In the genomic region with DNA sequence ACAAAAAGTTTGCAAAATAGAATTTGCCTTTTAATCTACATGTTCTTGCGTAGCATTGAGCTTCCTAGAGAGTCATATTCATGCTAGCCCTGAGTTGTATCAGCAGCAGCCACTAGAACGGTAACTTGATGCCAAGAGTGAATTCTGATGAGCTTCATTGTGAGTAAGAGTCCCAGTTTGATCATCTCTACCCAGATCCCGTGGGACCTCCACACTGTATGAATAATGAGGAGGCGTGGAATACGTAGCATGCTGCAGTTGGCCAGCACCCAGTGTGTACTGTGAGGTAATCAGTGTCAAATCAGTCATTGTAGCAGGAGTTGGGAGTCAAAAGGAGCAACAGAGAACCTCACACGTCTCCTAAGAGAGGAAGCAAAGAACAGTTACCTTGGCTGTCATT, we compare ENCODE assay signal across 12 cellular contexts.
A peak's percentile ranks its signal among the peaks of the same experiment; 100 is the strongest.
DNase-seq lines count a peak whose midpoint lies in the region; ATAC-seq and TF ChIP-seq lines count a peak whose summit lies in the region.
"Had no signal": no experiment of that assay in that cellular context is flagged by ENCODE, and none has a peak within 500 bp of the region (broad histone marks: within the 10 kb centered on the region; RNA-seq: fewer than 3 reads in every experiment).

No MANE protein-coding gene starts in this region.

- no peak overlapping the region for H3K4me3 Mint-ChIP-seq in activated naive CD4-positive, alpha-beta T cell treated with anti-CD3 and anti-CD28 coated beads, Interleukin-2, amount 10 ng/mL, durations not matched to agents 7 days and 5 days
- H3K4me3 Mint-ChIP-seq: CD4-positive, alpha-beta memory T cell had no signal

- CTCF ChIA-PET in activated naive CD4-positive, alpha-beta T cell treated with anti-CD3 and anti-CD28 coated beads, Interleukin-2, amount 10 ng/mL, durations not matched to agents 7 days and 5 days (lab: Charles Lee), result no interaction called here

- peak overlapping the region; percentile 92 for H3K27ac ChIP-seq in VCaP
- H3K27ac ChIP-seq in iPS-20b (ENCODE audit: low read length), result no peak overlapping the region
- H3K27ac ChIP-seq: skin epidermis had no signal

- no peaks in the 10 kb centered on the region for H3K9me3 Mint-ChIP-seq in activated naive CD4-positive, alpha-beta T cell treated with anti-CD3 and anti-CD28 coated beads, Interleukin-2, amount 10 ng/mL, durations not matched to agents 7 days and 5 days
- H3K9me3 Mint-ChIP-seq: activated T-helper 2 cell treated with anti-CD3 and anti-CD28 coated beads, Interferon-gamma antibody, Interleukin-2, Interleukin-4, amounts not matched to agents 10 μg/mL and 5 μg/mL and 100 μg/mL, durations not matched to agents 14 hours and 24 hours and 36 hours had no signal

- H3K9ac ChIP-seq in iPS-20b (ENCODE audit: low read depth, low read length), result peak overlapping the region; percentile 18; the same call in 1 of the 2 replicates

- TF ChIP-seq CTCF in AG09309 (IDR thresholded peaks at IDR 0.05; ENCODE audit: control insufficient read depth, insufficient read depth, low read depth, low read length, missing control alignments) (no peak), VCaP (conservative IDR thresholded peaks at IDR 0.05) (no peak)

- H3K9me3 ChIP-seq in iPS-20b (ENCODE audit: insufficient read depth, low read depth, low read length), result no peaks in the 10 kb centered on the region
- H3K9me3 ChIP-seq: upper lobe of left lung had no signal

- ATAC-seq in HG03097 (IDR thresholded peaks at IDR 0.05; ENCODE audit: low FRiP score, unreplicated experiment) (no peak), left lobe of liver (no peak)

- no peaks in the 10 kb centered on the region for H3K36me3 ChIP-seq in iPS-20b (ENCODE audit: insufficient read depth, low read depth, low read length)
- H3K36me3 ChIP-seq: upper lobe of left lung had no signal

- H3K4me1 ChIP-seq in iPS-20b (ENCODE audit: insufficient read depth, low read length), result peaks cover under 1% of the 10 kb centered on the region; the same call in 1 of the 2 replicates

- H3K4me1 Mint-ChIP-seq in activated naive CD4-positive, alpha-beta T cell treated with anti-CD3 and anti-CD28 coated beads, Interleukin-2, amount 10 ng/mL, durations not matched to agents 7 days and 5 days, result no peaks in the 10 kb centered on the region
- H3K4me1 Mint-ChIP-seq: CD4-positive, alpha-beta memory T cell had no signal

- H3K4me3 ChIP-seq in AG09309 (ENCODE audit: control insufficient read depth, low read depth, low read length) (no peak overlapping the region), iPS-20b (ENCODE audit: low read length) (no peak overlapping the region)
- H3K4me3 ChIP-seq: skin epidermis, upper lobe of left lung had no signal

- no peaks in the 10 kb centered on the region for H3K27me3 ChIP-seq in iPS-20b (ENCODE audit: insufficient read depth, low read length)
- H3K27me3 ChIP-seq: upper lobe of left lung had no signal

- H3K36me3 Mint-ChIP-seq in activated naive CD4-positive, alpha-beta T cell treated with anti-CD3 and anti-CD28 coated beads, Interleukin-2, amount 10 ng/mL, durations not matched to agents 7 days and 5 days, result no peaks in the 10 kb centered on the region
- H3K36me3 Mint-ChIP-seq: CD4-positive, alpha-beta memory T cell had no signal

- DNase-seq in AG09309 (ENCODE audit: low read depth) (peak; percentile 74), M059J (ENCODE audit: low read depth) (peak; percentile 67), left lobe of liver (ENCODE audit: low spot score) (no peak)
- DNase-seq in activated naive CD4-positive, alpha-beta T cell treated with anti-CD3 and anti-CD28 coated beads, Interleukin-2, amount 10 ng/mL, durations not matched to agents 7 days and 5 days, result no peak
- no peak for DNase-seq in NK-92 treated with Interleukin-12 subunit alpha and Interleukin-12 subunit beta, amount 100 ng/mL, for 24 hours (lab: John Stamatoyannopoulos, UW)
- DNase-seq: CD4-positive, alpha-beta memory T cell; upper lobe of left lung had no signal

- H3K27me3 Mint-ChIP-seq in activated naive CD4-positive, alpha-beta T cell treated with anti-CD3 and anti-CD28 coated beads, Interleukin-2, amount 10 ng/mL, durations not matched to agents 7 days and 5 days, result no peaks in the 10 kb centered on the region
- H3K27me3 Mint-ChIP-seq: CD4-positive, alpha-beta memory T cell had no signal

- H3K27ac Mint-ChIP-seq in activated naive CD4-positive, alpha-beta T cell treated with anti-CD3 and anti-CD28 coated beads, Interleukin-2, amount 10 ng/mL, durations not matched to agents 7 days and 5 days, result no peak overlapping the region
- H3K27ac Mint-ChIP-seq: activated T-helper 2 cell treated with anti-CD3 and anti-CD28 coated beads, Interferon-gamma antibody, Interleukin-2, Interleukin-4, amounts not matched to agents 10 μg/mL and 5 μg/mL and 100 μg/mL, durations not matched to agents 14 hours and 24 hours and 36 hours; CD4-positive, alpha-beta memory T cell had no signal

Comparison
In these comparisons a context has a peak if more than half of its experiments do, and no peak if none do; other contexts are left out.
1. DNase-seq: peak in AG09309 (single experiment) and M059J (single experiment); none in activated naive CD4-positive, alpha-beta T cell treated with anti-CD3 and anti-CD28 coated beads, Interleukin-2, amount 10 ng/mL, durations not matched to agents 7 days and 5 days (single experiment), NK-92 treated with Interleukin-12 subunit alpha and Interleukin-12 subunit beta, amount 100 ng/mL, for 24 hours (single experiment) and left lobe of liver (single experiment).